Comparison of ENCODE assay signal across 8 cellular contexts in the genomic region with DNA sequence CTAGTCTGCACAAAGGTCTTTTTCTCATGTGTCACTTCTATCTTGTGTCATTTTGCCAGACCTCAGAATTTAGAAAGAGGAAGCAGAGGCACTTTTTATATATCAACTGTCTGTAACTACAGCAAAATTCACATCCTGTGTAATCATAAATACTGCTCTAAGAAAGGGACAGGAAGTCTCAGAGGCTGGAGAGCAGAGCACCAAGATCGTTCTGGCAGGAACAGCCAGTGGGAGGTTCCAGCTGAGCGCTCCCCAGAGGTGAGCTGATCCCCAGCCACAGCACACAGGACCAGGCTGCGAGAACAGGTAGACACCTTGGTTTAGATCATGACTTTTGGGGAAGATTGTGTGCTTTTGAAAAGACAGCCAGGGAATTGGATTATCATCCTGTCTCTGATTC. TPM values are rescaled to one million over a fixed set of nuclear protein-coding genes. Genes with fewer than 3 reads are reported as not detected.
A peak's percentile ranks its signal among the peaks of the same experiment; 100 is the strongest.
DNase-seq lines count a peak whose midpoint lies in the region; ATAC-seq and TF ChIP-seq lines count a peak whose summit lies in the region.

A gene with protein sequence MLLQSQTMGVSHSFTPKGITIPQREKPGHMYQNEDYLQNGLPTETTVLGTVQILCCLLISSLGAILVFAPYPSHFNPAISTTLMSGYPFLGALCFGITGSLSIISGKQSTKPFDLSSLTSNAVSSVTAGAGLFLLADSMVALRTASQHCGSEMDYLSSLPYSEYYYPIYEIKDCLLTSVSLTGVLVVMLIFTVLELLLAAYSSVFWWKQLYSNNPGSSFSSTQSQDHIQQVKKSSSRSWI (plus strand): TSS at position 174 of the 400 bp plus-strand sequence. CDS start 4,610 bp downstream, outside the sequence.

- TF ChIP-seq POLR2A in upper lobe of left lung (IDR thresholded peaks at IDR 0.05), result peak in 3 of 4 donors; percentile 37 to 92 (median 43)

- no peaks in the 10 kb centered on the region for H3F3A ChIP-seq in MM.1S (ENCODE audit: insufficient read depth, low read length)

- no peak within 1 kb of the TSS for H3K27ac ChIP-seq in MM.1S (ENCODE audit: low read length)
- H3K27ac ChIP-seq in left ventricle myocardium inferior (replicated peaks), result peak within 1 kb of the TSS; percentile 27
- H3K27ac ChIP-seq in upper lobe of left lung, result peak within 1 kb of the TSS; percentile 71 to 75 (median 73)

- no peak within 1 kb of the TSS for H3K4me2 ChIP-seq in MM.1S (ENCODE audit: low read depth, low read length)

- no peaks in the 10 kb centered on the region for H3K36me3 ChIP-seq in MM.1S (replicated peaks; ENCODE audit: insufficient read depth, low read length)
- H3K36me3 ChIP-seq in left ventricle myocardium inferior, result no peaks in the 10 kb centered on the region
- no peaks in the 10 kb centered on the region for H3K36me3 ChIP-seq in upper lobe of left lung

- H3K9me3 ChIP-seq in MM.1S (replicated peaks; ENCODE audit: insufficient read depth, low read length) (no peaks in the 10 kb centered on the region), left ventricle myocardium inferior (replicated peaks) (no peaks in the 10 kb centered on the region), upper lobe of left lung (no peaks in the 10 kb centered on the region)

- H3K4me3 ChIP-seq in GM12865 (ENCODE audit: low read depth, low read length), result peak within 1 kb of the TSS; percentile 25
- H3K4me3 ChIP-seq in MM.1S (ENCODE audit: low read length), result no peak within 1 kb of the TSS
- peak within 1 kb of the TSS; percentile 36 for H3K4me3 ChIP-seq in left ventricle myocardium inferior
- H3K4me3 ChIP-seq in upper lobe of left lung, result peak within 1 kb of the TSS in 3 of 4 donors; percentile 21 to 34 (median 25)

- intact Hi-C loops in left ventricle myocardium inferior (cut with micrococcal nuclease), result no loop called here

- no peaks in the 10 kb centered on the region for H4K20me1 ChIP-seq in MM.1S (ENCODE audit: insufficient read depth, low read length)

- ATAC-seq in GM21576 (IDR thresholded peaks at IDR 0.05; ENCODE audit: unreplicated experiment), result peak; percentile 93
- ATAC-seq in upper lobe of left lung (ENCODE audit: low FRiP score in 2 of 2), result peak; percentile 67 to 86

- H3K9me2 ChIP-seq in MM.1S (replicated peaks; ENCODE audit: insufficient read depth, low read length), result no peaks in the 10 kb centered on the region

- H3K4me1 ChIP-seq in MM.1S (ENCODE audit: low read length), result peaks cover 3% of the 10 kb centered on the region
- no peaks in the 10 kb centered on the region for H3K4me1 ChIP-seq in left ventricle myocardium inferior
- peaks cover 0 to 7% (median 0%) of the 10 kb centered on the region in 4 donors for H3K4me1 ChIP-seq in upper lobe of left lung

- H3K9ac ChIP-seq in MM.1S (ENCODE audit: low read length), result no peak within 1 kb of the TSS

- no peaks in the 10 kb centered on the region for H3K79me2 ChIP-seq in MM.1S (ENCODE audit: low read length)

- no peak for TF ChIP-seq CTCF in GM12865 (IDR thresholded peaks at IDR 0.05; ENCODE audit: insufficient read depth, low read depth, low read length, missing control alignments)
- no peak for TF ChIP-seq CTCF in MM.1S (IDR thresholded peaks at IDR 0.05; ENCODE audit: low read length)
- no peak for TF ChIP-seq CTCF in left ventricle myocardium inferior (IDR thresholded peaks at IDR 0.05; ENCODE audit: borderline replicate concordance)
- TF ChIP-seq CTCF in upper lobe of left lung (IDR thresholded peaks at IDR 0.05), result no peak

- no peak within 1 kb of the TSS for H2AFZ ChIP-seq in MM.1S (ENCODE audit: low read length)

- DNase-seq in GM12865 (ENCODE audit: low read depth) (peak; percentile 87), MM.1S (peak; percentile 10), left ventricle myocardium inferior (peak; percentile 31), upper lobe of left lung (peak in 1 of 2 donors; percentile 49), HEK293T (ENCODE audit: extremely low spot score) (no peak)
- no peak for DNase-seq in activated naive CD4-positive, alpha-beta T cell treated with anti-CD3 and anti-CD28 coated beads, Interleukin-2, amount 50 U/mL, for 16 hours
- DNase-seq in central memory CD4-positive, alpha-beta T cell, result no peak

- CTCF ChIA-PET in HEK293T (lab: Yijun Ruan, JAX), result no interaction called here

- 33% methylated on average over 3 of the region's 3 CpGs for WGBS in upper lobe of left lung, 2 donors

- H3K27me3 ChIP-seq in MM.1S (replicated peaks; ENCODE audit: insufficient read depth, low read length) (no peaks in the 10 kb centered on the region), left ventricle myocardium inferior (ENCODE audit: low read depth) (peaks cover 3% of the 10 kb centered on the region), upper lobe of left lung (no peaks in the 10 kb centered on the region)

- POLR2A ChIA-PET in HEK293T (lab: Yijun Ruan, JAX), result no interaction called here

- TF ChIP-seq EP300 in upper lobe of left lung (IDR thresholded peaks at IDR 0.05), result peak in 1 of 4 donors; percentile 41

TF ChIP-seq in HEK293T, 16 proteins besides CTCF, POLR2A, EP300 and RAD21:
- TF ChIP-seq SUZ12 (IDR thresholded peaks at IDR 0.05) (no peak), FOXM1 (IDR thresholded peaks at IDR 0.05; ENCODE audit: borderline replicate concordance) (no peak)

RNA-seq across cellular contexts. Expression of the gene that starts here (rescaled TPM):
- total RNA-seq in left ventricle myocardium inferior (13.1 TPM), upper lobe of left lung (100 to 1,000 TPM in 5 of 6 donors, 10 to 100 TPM in 1; 90.9 to 216 (median 183) TPM)

Comparison
In these comparisons a context has a peak if more than half of its experiments do, and no peak if none do; other contexts are left out.
1. DNase-seq: peak in GM12865 (single experiment), MM.1S (single experiment) and left ventricle myocardium inferior (single experiment); none in activated naive CD4-positive, alpha-beta T cell treated with anti-CD3 and anti-CD28 coated beads, Interleukin-2, amount 50 U/mL, for 16 hours (single experiment), central memory CD4-positive, alpha-beta T cell (single experiment) and HEK293T (single experiment).